ENCODE assay signal across 8 cellular contexts in the genomic region with DNA sequence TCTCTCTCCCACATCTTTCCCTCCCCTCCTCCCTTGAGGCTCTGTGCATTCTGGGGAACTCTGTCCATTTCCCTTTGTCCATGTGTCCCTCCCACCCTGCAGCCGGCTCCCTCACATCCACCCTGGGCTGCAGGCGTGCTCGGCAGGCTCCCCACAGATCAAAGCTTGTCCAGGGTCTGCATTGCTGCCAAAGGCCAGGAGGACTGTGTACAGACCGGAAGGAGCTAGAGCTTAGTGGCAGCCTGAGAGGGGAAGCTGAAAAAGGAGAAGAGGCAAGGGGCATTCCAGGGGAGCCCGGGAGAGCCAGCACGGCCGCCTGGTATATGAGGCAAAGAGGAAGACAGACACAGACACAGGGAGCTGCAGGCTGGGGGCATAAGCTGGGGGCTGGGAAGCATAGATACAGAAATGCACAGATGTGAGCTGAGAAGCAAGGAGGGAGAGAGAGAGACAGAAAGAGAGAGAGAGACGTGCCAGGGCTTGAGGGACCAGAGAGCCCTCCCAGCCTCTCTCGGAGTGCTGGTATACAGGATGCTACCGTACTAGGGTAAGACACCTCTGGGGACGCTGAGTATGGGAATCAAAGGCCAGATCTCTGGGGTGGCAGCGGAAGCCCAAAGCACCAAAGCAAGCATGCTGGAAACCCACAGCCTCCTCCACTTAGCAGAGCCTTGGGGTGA. TPM values are rescaled to one million over a fixed set of nuclear protein-coding genes. Genes with fewer than 3 reads are reported as not detected.
DNase-seq lines count a peak whose midpoint lies in the region; ATAC-seq, FAIRE-seq and TF ChIP-seq lines count a peak whose summit lies in the region.

No MANE protein-coding gene starts in this region.

- H3K9me3 ChIP-seq in duodenal mucosa (ENCODE audit: control insufficient read depth in 1 of 2, low read length in 2 of 2) (no peaks in the 10 kb centered on the region), osteoblast (ENCODE audit: low read depth, low read length) (no peaks in the 10 kb centered on the region), small intestine (ENCODE audit: control insufficient read depth, low read depth) (no peaks in the 10 kb centered on the region)

- H3K36me3 ChIP-seq in duodenal mucosa (ENCODE audit: control insufficient read depth in 1 of 2, insufficient read depth in 2 of 2, low read length in 2 of 2) (peaks cover 0 to 5% of the 10 kb centered on the region in 2 donors), osteoblast (ENCODE audit: insufficient read depth, low read length) (no peaks in the 10 kb centered on the region), small intestine (ENCODE audit: control insufficient read depth in 2 of 2, insufficient read depth in 2 of 2, low read length in 2 of 2) (no peaks in the 10 kb centered on the region)

- peak overlapping the region; percentile 82 for H2AFZ ChIP-seq in osteoblast (ENCODE audit: low read length)

- DNase-seq in osteoblast (ENCODE audit: insufficient read length, low spot score, missing footprints) (no peak), LoVo (ENCODE audit: low spot score) (no peak), H54 (ENCODE audit: insufficient read length, low spot score) (no peak), small intestine (no peak)

- H3K27ac ChIP-seq in duodenal mucosa (ENCODE audit: low read depth, low read length): no peak overlapping the region
- H3K27ac ChIP-seq in osteoblast (ENCODE audit: low read depth, low read length): no peak overlapping the region
- peak overlapping the region in 1 of 2 donors; percentile 80 for H3K27ac ChIP-seq in small intestine (ENCODE audit: low read depth in 1 of 2, low read length in 1 of 2)

- no peak for TF ChIP-seq POLR2A in H54 (IDR thresholded peaks at IDR 0.05; ENCODE audit: low read depth, low read length)

- WGBS in small intestine, 3 donors: 32 to 40% (median 38%) methylated on average over 12 of the region's 12 CpGs

- peak overlapping the region; percentile 71 for H3K4me2 ChIP-seq in osteoblast (ENCODE audit: insufficient read depth, low read length)

- H3K79me2 ChIP-seq in osteoblast (ENCODE audit: insufficient read depth, low read length): no peaks in the 10 kb centered on the region

- peak; percentile 61 for ATAC-seq in GM18511 (IDR thresholded peaks at IDR 0.05; ENCODE audit: unreplicated experiment)
- peak; percentile 56 for ATAC-seq in SK-N-SH treated with all-trans-retinoic acid at 6 μM for 48 hours
- no peak for ATAC-seq in HG03565 (IDR thresholded peaks at IDR 0.05; ENCODE audit: unreplicated experiment)

- TF ChIP-seq CTCF in osteoblast (IDR thresholded peaks at IDR 0.05; ENCODE audit: extremely low read depth, low read depth, low read length): no peak

- H4K20me1 ChIP-seq in osteoblast (ENCODE audit: insufficient read depth, low read length): no peaks in the 10 kb centered on the region

- H3K4me3 ChIP-seq in duodenal mucosa (ENCODE audit: low read depth in 1 of 2, low read length in 2 of 2) (peak overlapping the region; percentile 19 to 43), osteoblast (ENCODE audit: insufficient read depth, low read length) (peak overlapping the region; percentile 50), small intestine (ENCODE audit: low read depth in 1 of 2, low read length in 2 of 2) (no peak overlapping the region)

- H3K9ac ChIP-seq in duodenal mucosa (ENCODE audit: low read depth in 1 of 2, low read length in 2 of 2): peak overlapping the region; percentile 6 to 43

- H3K4me1 ChIP-seq in duodenal mucosa (ENCODE audit: control insufficient read depth in 1 of 2, insufficient read depth in 2 of 2, low read length in 2 of 2) (peaks cover 0 to 19% of the 10 kb centered on the region in 2 donors), osteoblast (ENCODE audit: insufficient read depth, low read length) (peaks cover 16% of the 10 kb centered on the region), small intestine (ENCODE audit: control insufficient read depth in 2 of 2, insufficient read depth in 1 of 2, low read depth in 1 of 2, low read length in 1 of 2) (no peaks in the 10 kb centered on the region)

- FAIRE-seq in H54 (lab: Jason Lieb, UNC) (no peak), small intestine (lab: Jason Lieb, UNC) (no peak)

- H3K27me3 ChIP-seq in duodenal mucosa (ENCODE audit: control insufficient read depth in 1 of 2, insufficient read depth in 2 of 2, low read length in 2 of 2) (peaks cover 0 to 3% of the 10 kb centered on the region in 2 donors), osteoblast (ENCODE audit: insufficient read depth, low read length) (peaks cover 6% of the 10 kb centered on the region), small intestine (ENCODE audit: control insufficient read depth in 2 of 2, insufficient read depth in 2 of 2, low read length in 2 of 2) (no peaks in the 10 kb centered on the region)

TF ChIP-seq in SK-N-SH treated with all-trans-retinoic acid at 6 μM for 48 hours, 23 proteins besides CTCF, POLR2A, EP300 and RAD21:
- TF ChIP-seq ZNF565 (CRISPR knock-in tag; conservative IDR thresholded peaks at IDR 0.05; ENCODE audit: low read depth): no peak
- TF ChIP-seq TOX (CRISPR knock-in tag; IDR thresholded peaks at IDR 0.05; ENCODE audit: borderline replicate concordance): no peak
- TF ChIP-seq, protein P1, sequence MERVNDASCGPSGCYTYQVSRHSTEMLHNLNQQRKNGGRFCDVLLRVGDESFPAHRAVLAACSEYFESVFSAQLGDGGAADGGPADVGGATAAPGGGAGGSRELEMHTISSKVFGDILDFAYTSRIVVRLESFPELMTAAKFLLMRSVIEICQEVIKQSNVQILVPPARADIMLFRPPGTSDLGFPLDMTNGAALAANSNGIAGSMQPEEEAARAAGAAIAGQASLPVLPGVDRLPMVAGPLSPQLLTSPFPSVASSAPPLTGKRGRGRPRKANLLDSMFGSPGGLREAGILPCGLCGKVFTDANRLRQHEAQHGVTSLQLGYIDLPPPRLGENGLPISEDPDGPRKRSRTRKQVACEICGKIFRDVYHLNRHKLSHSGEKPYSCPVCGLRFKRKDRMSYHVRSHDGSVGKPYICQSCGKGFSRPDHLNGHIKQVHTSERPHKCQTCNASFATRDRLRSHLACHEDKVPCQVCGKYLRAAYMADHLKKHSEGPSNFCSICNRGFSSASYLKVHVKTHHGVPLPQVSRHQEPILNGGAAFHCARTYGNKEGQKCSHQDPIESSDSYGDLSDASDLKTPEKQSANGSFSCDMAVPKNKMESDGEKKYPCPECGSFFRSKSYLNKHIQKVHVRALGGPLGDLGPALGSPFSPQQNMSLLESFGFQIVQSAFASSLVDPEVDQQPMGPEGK (CRISPR knock-in tag; IDR thresholded peaks at IDR 0.05; ENCODE audit: borderline replicate concordance): no peak
- TF ChIP-seq BACH2 (CRISPR knock-in tag; IDR thresholded peaks at IDR 0.05; ENCODE audit: borderline replicate concordance): no peak
- no peak for TF ChIP-seq OSR1 (CRISPR knock-in tag; IDR thresholded peaks at IDR 0.05)
- no peak for TF ChIP-seq RARB (CRISPR knock-in tag; IDR thresholded peaks at IDR 0.05)
- TF ChIP-seq ESRRG (CRISPR knock-in tag; IDR thresholded peaks at IDR 0.05): no peak

RNA-seq across cellular contexts. Expression of a gene that starts 3.3 kb away (rescaled TPM):
- total RNA-seq in osteoblast: 10.9 and 15.0 TPM in 2 replicates
- 1 to 10 TPM in 2 of 3 donors, under 1 TPM in 1; 0.89 to 7.8 (median 5.1) TPM for polyA plus RNA-seq in small intestine

RNA-seq across cellular contexts. Expression of a gene that starts 20.3 kb away (rescaled TPM):
- not detected in 2 replicates for total RNA-seq in osteoblast
- polyA plus RNA-seq in small intestine: 1 to 10 TPM in 1 of 3 donors, under 1 TPM in 2; 0.67 to 5.9 (median 0.76) TPM

RNA-seq across cellular contexts. Expression of a gene that starts 26.5 kb away (rescaled TPM):
- 70.4 and 72.7 TPM in 2 replicates for total RNA-seq in osteoblast
- 100 to 1,000 TPM in 1 of 3 donors, 10 to 100 TPM in 2; 34.0 to 204 (median 85.9) TPM for polyA plus RNA-seq in small intestine

RNA-seq across cellular contexts. Expression of a gene that starts 29.0 kb away (rescaled TPM):
- total RNA-seq in osteoblast: 1.4 and 5.0 TPM in 2 replicates
- 1 to 10 TPM in 2 of 3 donors, not detected in 1; 1.1 to 6.7 TPM for polyA plus RNA-seq in small intestine

RNA-seq across cellular contexts. Expression of a gene that starts 35.5 kb away (rescaled TPM):
- 108 and 130 TPM in 2 replicates for total RNA-seq in osteoblast
- 1 to 10 TPM in 2 of 3 donors, under 1 TPM in 1; 0.89 to 7.1 (median 2.7) TPM for polyA plus RNA-seq in small intestine

Comparison
In these comparisons a context has a peak if more than half of its experiments do, and no peak if none do; other contexts are left out.
1. H3K4me3 ChIP-seq: peak in duodenal mucosa (2 of 2) and osteoblast (single experiment); none in small intestine (0 of 2).